2 cellular contexts compared by ENCODE assay signal in genomic region chr7:4774007-4774406, GRCh38.
TF ChIP-seq lines count a peak whose summit lies in the region.

No MANE protein-coding gene starts in this region.

TF ChIP-seq in SK-N-SH, 30 proteins besides CTCF, POLR2A, EP300 and RAD21 (continued from another document):
- TF ChIP-seq USF2 (IDR thresholded peaks at IDR 0.05; ENCODE audit: borderline replicate concordance, low read depth, low read length), result no peak
- TF ChIP-seq RXRA (IDR thresholded peaks at IDR 0.05; ENCODE audit: borderline replicate concordance, low read depth), result no peak
- no peak for TF ChIP-seq JUND (IDR thresholded peaks at IDR 0.05)
- TF ChIP-seq CHD2 (IDR thresholded peaks at IDR 0.05; ENCODE audit: low read length, partially characterized antibody), result no peak
- TF ChIP-seq POLR2AphosphoS5 (IDR thresholded peaks at IDR 0.05; ENCODE audit: low read depth, low read length), result no peak
- TF ChIP-seq SIN3A (IDR thresholded peaks at IDR 0.05; ENCODE audit: borderline replicate concordance, low read depth, low read length), result no peak
TF ChIP-seq in SK-N-SH: peak in this region for 0.

TF ChIP-seq in SK-N-SH treated with all-trans-retinoic acid at 6 μM for 48 hours, 23 proteins besides CTCF, POLR2A, EP300 and RAD21 (continued from another document):
- no peak for TF ChIP-seq TSHZ2 (CRISPR knock-in tag; IDR thresholded peaks at IDR 0.05)
- no peak for TF ChIP-seq SNAI2 (CRISPR knock-in tag; IDR thresholded peaks at IDR 0.05)
- TF ChIP-seq ZC3H10 (CRISPR knock-in tag; IDR thresholded peaks at IDR 0.05), result no peak
- no peak for TF ChIP-seq TOX (CRISPR knock-in tag; IDR thresholded peaks at IDR 0.05; ENCODE audit: borderline replicate concordance)
- no peak for TF ChIP-seq ZNF70 (CRISPR knock-in tag; IDR thresholded peaks at IDR 0.05)
- TF ChIP-seq ISL1 (CRISPR knock-in tag; IDR thresholded peaks at IDR 0.05), result no peak
- no peak for TF ChIP-seq CSRNP3 (CRISPR knock-in tag; IDR thresholded peaks at IDR 0.05)
- no peak for TF ChIP-seq BACH2 (CRISPR knock-in tag; IDR thresholded peaks at IDR 0.05; ENCODE audit: borderline replicate concordance)
- no peak for TF ChIP-seq ZNF8 (CRISPR knock-in tag; IDR thresholded peaks at IDR 0.05)
- no peak for TF ChIP-seq OSR1 (CRISPR knock-in tag; IDR thresholded peaks at IDR 0.05)
